4 cellular contexts compared by ENCODE assay signal in the genomic region with DNA sequence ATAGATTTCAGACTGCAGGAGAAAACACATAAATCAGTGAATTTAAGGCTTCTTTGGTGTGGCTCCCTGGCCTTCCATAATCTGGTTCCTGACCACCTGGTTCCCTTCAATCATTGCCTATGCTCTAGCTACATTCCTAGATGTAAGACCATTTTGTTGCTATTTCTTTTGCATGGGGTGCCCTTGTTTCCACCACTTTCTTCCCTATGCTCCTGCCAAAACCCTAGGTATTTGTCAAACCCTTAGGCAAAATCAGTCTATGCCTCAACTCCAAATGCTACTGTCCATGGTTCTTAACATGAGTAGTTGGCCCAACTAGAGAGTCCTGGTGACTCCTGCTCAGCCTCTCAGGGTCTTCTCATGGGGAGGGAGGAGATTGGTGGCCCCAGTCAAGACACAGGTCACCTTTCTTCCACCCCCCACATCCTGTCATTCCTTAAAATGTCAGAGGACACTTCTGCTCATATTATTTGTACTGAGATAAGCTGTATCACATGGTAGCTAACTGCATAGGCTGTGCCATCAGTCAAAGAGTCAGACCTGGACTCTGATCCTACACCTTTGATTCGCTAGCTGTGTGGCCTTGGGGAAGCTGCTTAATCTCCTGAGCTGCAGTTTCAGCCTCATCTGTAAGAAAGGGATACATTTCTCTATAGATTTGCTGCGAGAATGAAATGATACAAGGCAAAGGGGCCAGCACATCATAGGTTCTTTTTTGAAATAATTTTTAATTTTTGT.
A peak's percentile ranks its signal among the peaks of the same experiment; 100 is the strongest.
TF ChIP-seq lines count a peak whose summit lies in the region.

No MANE protein-coding gene starts in this region.

TF ChIP-seq in SK-N-SH, 30 proteins besides CTCF, POLR2A, EP300 and RAD21:
- TF ChIP-seq, protein P1, sequence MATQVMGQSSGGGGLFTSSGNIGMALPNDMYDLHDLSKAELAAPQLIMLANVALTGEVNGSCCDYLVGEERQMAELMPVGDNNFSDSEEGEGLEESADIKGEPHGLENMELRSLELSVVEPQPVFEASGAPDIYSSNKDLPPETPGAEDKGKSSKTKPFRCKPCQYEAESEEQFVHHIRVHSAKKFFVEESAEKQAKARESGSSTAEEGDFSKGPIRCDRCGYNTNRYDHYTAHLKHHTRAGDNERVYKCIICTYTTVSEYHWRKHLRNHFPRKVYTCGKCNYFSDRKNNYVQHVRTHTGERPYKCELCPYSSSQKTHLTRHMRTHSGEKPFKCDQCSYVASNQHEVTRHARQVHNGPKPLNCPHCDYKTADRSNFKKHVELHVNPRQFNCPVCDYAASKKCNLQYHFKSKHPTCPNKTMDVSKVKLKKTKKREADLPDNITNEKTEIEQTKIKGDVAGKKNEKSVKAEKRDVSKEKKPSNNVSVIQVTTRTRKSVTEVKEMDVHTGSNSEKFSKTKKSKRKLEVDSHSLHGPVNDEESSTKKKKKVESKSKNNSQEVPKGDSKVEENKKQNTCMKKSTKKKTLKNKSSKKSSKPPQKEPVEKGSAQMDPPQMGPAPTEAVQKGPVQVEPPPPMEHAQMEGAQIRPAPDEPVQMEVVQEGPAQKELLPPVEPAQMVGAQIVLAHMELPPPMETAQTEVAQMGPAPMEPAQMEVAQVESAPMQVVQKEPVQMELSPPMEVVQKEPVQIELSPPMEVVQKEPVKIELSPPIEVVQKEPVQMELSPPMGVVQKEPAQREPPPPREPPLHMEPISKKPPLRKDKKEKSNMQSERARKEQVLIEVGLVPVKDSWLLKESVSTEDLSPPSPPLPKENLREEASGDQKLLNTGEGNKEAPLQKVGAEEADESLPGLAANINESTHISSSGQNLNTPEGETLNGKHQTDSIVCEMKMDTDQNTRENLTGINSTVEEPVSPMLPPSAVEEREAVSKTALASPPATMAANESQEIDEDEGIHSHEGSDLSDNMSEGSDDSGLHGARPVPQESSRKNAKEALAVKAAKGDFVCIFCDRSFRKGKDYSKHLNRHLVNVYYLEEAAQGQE (IDR thresholded peaks at IDR 0.05; ENCODE audit: low read depth, low read length), result 0 out of 2 replicates have a peak, but pooled peaks have one; percentile 56
- no peak for TF ChIP-seq ZBTB33 (IDR thresholded peaks at IDR 0.05; ENCODE audit: borderline replicate concordance, low read depth)

TF ChIP-seq in SK-N-SH treated with all-trans-retinoic acid at 6 μM for 48 hours, 23 proteins besides CTCF, POLR2A, EP300 and RAD21 (continues in another document):
- TF ChIP-seq TOX (CRISPR knock-in tag; IDR thresholded peaks at IDR 0.05; ENCODE audit: borderline replicate concordance) (no peak), RARB (CRISPR knock-in tag; IDR thresholded peaks at IDR 0.05) (no peak), ESRRG (CRISPR knock-in tag; IDR thresholded peaks at IDR 0.05) (no peak), SNAI2 (CRISPR knock-in tag; IDR thresholded peaks at IDR 0.05) (no peak), BACH2 (CRISPR knock-in tag; IDR thresholded peaks at IDR 0.05; ENCODE audit: borderline replicate concordance) (no peak), ARNTL (CRISPR knock-in tag; IDR thresholded peaks at IDR 0.05; ENCODE audit: borderline replicate concordance, low read depth) (no peak), OSR1 (CRISPR knock-in tag; IDR thresholded peaks at IDR 0.05) (no peak), ZNF8 (CRISPR knock-in tag; IDR thresholded peaks at IDR 0.05) (no peak), POU6F1 (CRISPR knock-in tag; IDR thresholded peaks at IDR 0.05; ENCODE audit: borderline replicate concordance, low read depth) (no peak), ZNF70 (CRISPR knock-in tag; IDR thresholded peaks at IDR 0.05) (no peak), ZFP30 (CRISPR knock-in tag; IDR thresholded peaks at IDR 0.05) (no peak), ZC3H10 (CRISPR knock-in tag; IDR thresholded peaks at IDR 0.05) (no peak)
- TF ChIP-seq, protein P2, sequence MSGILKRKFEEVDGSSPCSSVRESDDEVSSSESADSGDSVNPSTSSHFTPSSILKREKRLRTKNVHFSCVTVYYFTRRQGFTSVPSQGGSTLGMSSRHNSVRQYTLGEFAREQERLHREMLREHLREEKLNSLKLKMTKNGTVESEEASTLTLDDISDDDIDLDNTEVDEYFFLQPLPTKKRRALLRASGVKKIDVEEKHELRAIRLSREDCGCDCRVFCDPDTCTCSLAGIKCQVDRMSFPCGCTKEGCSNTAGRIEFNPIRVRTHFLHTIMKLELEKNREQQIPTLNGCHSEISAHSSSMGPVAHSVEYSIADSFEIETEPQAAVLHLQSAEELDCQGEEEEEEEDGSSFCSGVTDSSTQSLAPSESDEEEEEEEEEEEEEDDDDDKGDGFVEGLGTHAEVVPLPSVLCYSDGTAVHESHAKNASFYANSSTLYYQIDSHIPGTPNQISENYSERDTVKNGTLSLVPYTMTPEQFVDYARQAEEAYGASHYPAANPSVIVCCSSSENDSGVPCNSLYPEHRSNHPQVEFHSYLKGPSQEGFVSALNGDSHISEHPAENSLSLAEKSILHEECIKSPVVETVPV (CRISPR knock-in tag; IDR thresholded peaks at IDR 0.05), result no peak

TF ChIP-seq in K562, 482 proteins besides CTCF, POLR2A, EP300 and RAD21:
- peak; percentile 48; the same call in 1 of the 2 replicates for TF ChIP-seq EHMT2 (IDR thresholded peaks at IDR 0.05)
- TF ChIP-seq PCBP1 (IDR thresholded peaks at IDR 0.05; ENCODE audit: low read depth, low read length, poor library complexity, severe bottlenecking), result no peak

TF ChIP-seq in liver, 16 proteins besides CTCF, POLR2A, EP300 and RAD21:
- TF ChIP-seq, protein P1 (IDR thresholded peaks at IDR 0.05), result peak; percentile 98
- no peak for TF ChIP-seq JUND (IDR thresholded peaks at IDR 0.05)
- TF ChIP-seq SP1 (IDR thresholded peaks at IDR 0.05), result peak; percentile 74
- TF ChIP-seq RXRA (IDR thresholded peaks at IDR 0.05), result peak; percentile 54 to 76
- TF ChIP-seq NR2F2 (IDR thresholded peaks at IDR 0.05), result no peak
- peak; percentile 52 for TF ChIP-seq ZBTB33 (IDR thresholded peaks at IDR 0.05)
- TF ChIP-seq ATF3 (IDR thresholded peaks at IDR 0.05), result peak; percentile 14
- TF ChIP-seq HNF4A (conservative IDR thresholded peaks at IDR 0.05), result peak; percentile 89 to 90
- TF ChIP-seq, protein P3, sequence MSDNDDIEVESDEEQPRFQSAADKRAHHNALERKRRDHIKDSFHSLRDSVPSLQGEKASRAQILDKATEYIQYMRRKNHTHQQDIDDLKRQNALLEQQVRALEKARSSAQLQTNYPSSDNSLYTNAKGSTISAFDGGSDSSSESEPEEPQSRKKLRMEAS (IDR thresholded peaks at IDR 0.05), result no peak
- peak; percentile 81 for TF ChIP-seq HNF4G (IDR thresholded peaks at IDR 0.05)
